ENCODE assay signal across 8 cellular contexts in genomic region chr12:3777206-3777809, GRCh38. TPM values are rescaled to one million over a fixed set of nuclear protein-coding genes. Genes with fewer than 3 reads are reported as not detected.
DNase-seq lines count a peak whose midpoint lies in the region; ATAC-seq, FAIRE-seq and TF ChIP-seq lines count a peak whose summit lies in the region.

No MANE protein-coding gene starts in this region.

- H2AFZ ChIP-seq in OCI-LY3 (ENCODE audit: low read depth, low read length) (no peak overlapping the region), H1 (ENCODE audit: low read length) (no peak overlapping the region)

- H3K79me1 ChIP-seq in H1 (ENCODE audit: low read depth, low read length), result no peaks in the 10 kb centered on the region

- no peaks in the 10 kb centered on the region for H3K27me3 Mint-ChIP-seq in T-helper 2 cell treated with Interferon-gamma antibody and Interleukin-4, amounts not matched to agents 5 μg/mL and 100 μg/mL, for 36 hours (ENCODE audit: low read depth)

- H3K14ac ChIP-seq in H1 (ENCODE audit: insufficient read length), result no peak overlapping the region

- TF ChIP-seq RAD21 in H1 (IDR thresholded peaks at IDR 0.05 in 1 of 2, conservative IDR thresholded peaks at IDR 0.05 in 1 of 2; ENCODE audit: low read depth in 2 of 2, low read length in 2 of 2), result peak; percentile 92

- H3K36me3 Mint-ChIP-seq in T-helper 2 cell treated with Interferon-gamma antibody and Interleukin-4, amounts not matched to agents 5 μg/mL and 100 μg/mL, for 36 hours (ENCODE audit: low read depth), result no peaks in the 10 kb centered on the region

- FAIRE-seq in D721Med (lab: Jason Lieb, UNC) (peak; percentile 71), H1 (lab: Jason Lieb, UNC) (peak; percentile 93)

- H3K9me3 Mint-ChIP-seq in T-helper 2 cell treated with Interferon-gamma antibody and Interleukin-4, amounts not matched to agents 5 μg/mL and 100 μg/mL, for 36 hours, result no peaks in the 10 kb centered on the region

- 66% methylated on average over 3 of the region's 3 CpGs; no CpG with 5 or more reads in 1 of the 2 experiments for WGBS in H1 (ENCODE audit: extremely low coverage in 1 of 2, insufficient coverage in 1 of 2, insufficient read length in 1 of 2, insufficient replicate concordance in 2 of 2, low coverage in 1 of 2, low lambda C conversion rate in 2 of 2, missing lambda C conversion rate in 1 of 2), 2 experiments

- no peak overlapping the region for H2BK15ac ChIP-seq in H1 (ENCODE audit: low read length)

- no peak overlapping the region for H3K4me2 ChIP-seq in OCI-LY3 (ENCODE audit: low read length)
- no peak overlapping the region for H3K4me2 ChIP-seq in H1 (ENCODE audit: insufficient read depth in 1 of 2, low read depth in 2 of 2, low read length in 2 of 2)

- POLR2A ChIA-PET in H1 (lab: Charles Lee; ENCODE audit: partially characterized antibody), result no interaction called here

- H3K36me3 ChIP-seq in OCI-LY3 (replicated peaks; ENCODE audit: low read depth, low read length) (no peaks in the 10 kb centered on the region), H1 (ENCODE audit: control insufficient read depth in 2 of 4, insufficient read depth in 4 of 4, low read length in 3 of 4) (no peaks in the 10 kb centered on the region)

- no peak overlapping the region for H3K9ac ChIP-seq in OCI-LY3 (ENCODE audit: low read length)
- H3K9ac ChIP-seq in H1 (replicated peaks in 1 of 4; ENCODE audit: extremely low read depth in 1 of 4, low read depth in 3 of 4, low read length in 3 of 4), result no peak overlapping the region

- TF ChIP-seq CTCF in D721Med (IDR thresholded peaks at IDR 0.05; ENCODE audit: insufficient read depth, missing control alignments) (peak; percentile 93), OCI-LY3 (IDR thresholded peaks at IDR 0.05; ENCODE audit: low read depth, low read length) (peak; percentile 76), H1 (IDR thresholded peaks at IDR 0.05; ENCODE audit: control extremely low read depth in 1 of 3, insufficient read depth in 1 of 3, low read depth in 1 of 3, low read length in 3 of 3) (peak in 2 of 3 experiments; percentile 76; a peak in 3 of 4 replicates)

- H3K4me1 ChIP-seq in OCI-LY3 (ENCODE audit: low read length), result no peaks in the 10 kb centered on the region
- H3K4me1 ChIP-seq in H1 (replicated peaks in 1 of 4; ENCODE audit: control insufficient read depth in 3 of 4, insufficient read depth in 4 of 4, low read length in 3 of 4), result peaks cover 0 to 4% (median 0%) of the 10 kb centered on the region in 4 experiments; a peak in 1 of 7 replicates

- H4K20me1 ChIP-seq in OCI-LY3 (ENCODE audit: insufficient read depth, low read length) (no peaks in the 10 kb centered on the region), H1 (replicated peaks in 1 of 2; ENCODE audit: control insufficient read depth in 1 of 2, insufficient read depth in 2 of 2, low read length in 2 of 2) (no peaks in the 10 kb centered on the region)

- no peak overlapping the region for H3K4ac ChIP-seq in H1 (replicated peaks; ENCODE audit: insufficient read length, low read depth, low read length)

- DNase-seq in D721Med (ENCODE audit: insufficient read length, low spot score) (no peak), HT-29 (ENCODE audit: low spot score) (peak; percentile 70), H1 (ENCODE audit: low read depth in 1 of 2, low spot score in 2 of 2) (no peak), midbrain (lab: John Stamatoyannopoulos, UW) (peak; percentile 38)
- DNase-seq in T-helper 2 cell treated with Interferon-gamma antibody and Interleukin-4, amounts not matched to agents 5 μg/mL and 100 μg/mL, for 36 hours (ENCODE audit: low spot score), result no peak
- no peak for DNase-seq in stimulated activated CD4-positive, alpha-beta T cell treated with anti-CD3 and anti-CD28 coated beads, Interleukin-4, amount 100 ng/mL, for 24 hours

- no peak overlapping the region for H2BK120ac ChIP-seq in H1 (replicated peaks; ENCODE audit: low read depth, low read length)

- H2BK20ac ChIP-seq in H1 (ENCODE audit: low read length), result no peak overlapping the region

- H4K5ac ChIP-seq in H1 (ENCODE audit: insufficient read length, low read depth, low read length), result no peak overlapping the region

- H3K23ac ChIP-seq in H1 (ENCODE audit: insufficient read length), result no peak overlapping the region

- no peak overlapping the region for H2BK12ac ChIP-seq in H1 (ENCODE audit: low read depth, low read length)

- H3K4me3 ChIP-seq in OCI-LY3 (ENCODE audit: low read length) (no peak overlapping the region), H1 (ENCODE audit: extremely low read depth in 1 of 4, insufficient read depth in 2 of 4, low read depth in 3 of 4, low read length in 4 of 4) (no peak overlapping the region)

- no peak overlapping the region for H4K8ac ChIP-seq in H1 (ENCODE audit: extremely low read depth, insufficient read depth, low read length)

- no peak overlapping the region for H2BK5ac ChIP-seq in H1 (ENCODE audit: low read depth, low read length)

- peaks cover 6% of the 10 kb centered on the region for H3K4me1 Mint-ChIP-seq in T-helper 2 cell treated with Interferon-gamma antibody and Interleukin-4, amounts not matched to agents 5 μg/mL and 100 μg/mL, for 36 hours (ENCODE audit: low read depth)

- H3K79me2 ChIP-seq in OCI-LY3 (ENCODE audit: low read length) (no peaks in the 10 kb centered on the region), H1 (ENCODE audit: control insufficient read depth in 1 of 2, insufficient read depth in 2 of 2, low read length in 2 of 2) (no peaks in the 10 kb centered on the region)

- no peak for TF ChIP-seq EP300 in H1 (IDR thresholded peaks at IDR 0.05; ENCODE audit: borderline replicate concordance in 1 of 2, low read depth in 2 of 2, low read length in 2 of 2)

- H4K91ac ChIP-seq in H1 (replicated peaks; ENCODE audit: insufficient read length, low read length), result no peak overlapping the region

- no peak overlapping the region for H3K27ac Mint-ChIP-seq in T-helper 2 cell treated with Interferon-gamma antibody and Interleukin-4, amounts not matched to agents 5 μg/mL and 100 μg/mL, for 36 hours

- no peaks in the 10 kb centered on the region for H3K23me2 ChIP-seq in H1 (ENCODE audit: low read depth, low read length)

- no peak overlapping the region for H2AK5ac ChIP-seq in H1 (ENCODE audit: low read depth, low read length)

- no peak overlapping the region for H3K4me3 Mint-ChIP-seq in T-helper 2 cell treated with Interferon-gamma antibody and Interleukin-4, amounts not matched to agents 5 μg/mL and 100 μg/mL, for 36 hours

- ATAC-seq in GM18502 (IDR thresholded peaks at IDR 0.05; ENCODE audit: poor library complexity, unreplicated experiment), result no peak

- no peak for TF ChIP-seq POLR2A in H1 (IDR thresholded peaks at IDR 0.05; ENCODE audit: control extremely low read depth in 1 of 2, low read depth in 2 of 2, low read length in 2 of 2)

- H3K56ac ChIP-seq in H1 (replicated peaks; ENCODE audit: insufficient read length, low read depth, low read length), result no peak overlapping the region

- H3K9me3 ChIP-seq in OCI-LY3 (ENCODE audit: insufficient read depth, low read length), result no peaks in the 10 kb centered on the region
- H3K9me3 ChIP-seq in H1 (ENCODE audit: insufficient read depth in 2 of 2, low read depth in 1 of 2, low read length in 1 of 2), result no peaks in the 10 kb centered on the region

- H3K27me3 ChIP-seq in OCI-LY3 (ENCODE audit: low read depth, low read length), result peaks cover 28% of the 10 kb centered on the region; the same call in 1 of the 2 replicates
- no peaks in the 10 kb centered on the region for H3K27me3 ChIP-seq in H1 (replicated peaks in 1 of 4; ENCODE audit: control insufficient read depth in 3 of 4, extremely low read depth in 1 of 4, insufficient read depth in 3 of 4, low read length in 3 of 4)

- H3K18ac ChIP-seq in H1 (ENCODE audit: extremely low read depth, low read length), result no peak overlapping the region

- CTCF ChIA-PET in H1 (lab: Charles Lee; ENCODE audit: partially characterized antibody), result interaction anchor here (0.6 to 8.9 kb wide), 48 partner anchors 10 to 477 kb away, joined by 3 to 57 read pairs (median 4); partner anchors contain the start of gene CRACR2A

- no peak overlapping the region for H3K27ac ChIP-seq in OCI-LY3 (ENCODE audit: low read length)
- no peak overlapping the region for H3K27ac ChIP-seq in H1 (ENCODE audit: low read depth, low read length)

TF ChIP-seq in H1, 55 proteins besides CTCF, POLR2A, EP300 and RAD21:
- TF ChIP-seq CHD1 (IDR thresholded peaks at IDR 0.05; ENCODE audit: low read depth, low read length), result no peak
- TF ChIP-seq RFX5 (IDR thresholded peaks at IDR 0.05; ENCODE audit: borderline replicate concordance, low read depth, low read length), result no peak
- TF ChIP-seq TBP (IDR thresholded peaks at IDR 0.05; ENCODE audit: low read depth, low read length), result no peak
- TF ChIP-seq SIRT6 (IDR thresholded peaks at IDR 0.05; ENCODE audit: low read length), result no peak
- TF ChIP-seq YY1 (IDR thresholded peaks at IDR 0.05; ENCODE audit: low read depth, low read length), result no peak
- TF ChIP-seq JUND (IDR thresholded peaks at IDR 0.05; ENCODE audit: low read length), result no peak
- no peak for TF ChIP-seq BCL11A (IDR thresholded peaks at IDR 0.05; ENCODE audit: low read depth in 2 of 2, low read length in 2 of 2)
- peak; percentile 86 for TF ChIP-seq MAFK (IDR thresholded peaks at IDR 0.05; ENCODE audit: low read depth, low read length)
- TF ChIP-seq, protein P1, sequence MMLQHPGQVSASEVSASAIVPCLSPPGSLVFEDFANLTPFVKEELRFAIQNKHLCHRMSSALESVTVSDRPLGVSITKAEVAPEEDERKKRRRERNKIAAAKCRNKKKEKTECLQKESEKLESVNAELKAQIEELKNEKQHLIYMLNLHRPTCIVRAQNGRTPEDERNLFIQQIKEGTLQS (IDR thresholded peaks at IDR 0.05; ENCODE audit: insufficient read depth, low read depth, low read length), result no peak
- 0 out of 2 replicates have a peak, but pooled peaks have one; percentile 12 for TF ChIP-seq TEAD4 (IDR thresholded peaks at IDR 0.05; ENCODE audit: low read depth, low read length)
- no peak for TF ChIP-seq RXRA (IDR thresholded peaks at IDR 0.05; ENCODE audit: insufficient read depth, low read depth, low read length)

RNA-seq across cellular contexts. Expression of gene CRACR2A, which starts 24.4 kb away (rescaled TPM):
- 31.3 and 31.4 TPM in 2 replicates for total RNA-seq in HT-29 (2014; rRNA removed; shearing (Covaris generic))
- 3.0 and 3.2 TPM in 2 replicates for total RNA-seq in H1 (2021; fragmentation: NEBNext Ultra II Directional; extraction: Animal tissue kit (Norgen Biotek cat#: 25700))
- 0.75 and 0.85 TPM in 2 replicates for polyA plus RNA-seq in H1 (2011; rRNA removed)
- 1.1 TPM for polyA plus RNA-seq in H1 (2011; cell fraction: cytosol; rRNA removed)
- polyA plus RNA-seq in H1 (2011; cell fraction: nucleus; rRNA removed), result 1.9 TPM
- 1.1 to 1.8 TPM (median 1.5 TPM) in 4 replicates for polyA plus RNA-seq in H1 (2012, experiment 1 of 2)
- 0.20 TPM for polyA plus RNA-seq in H1 (2012, experiment 2 of 2)
- 0.89 TPM for polyA plus RNA-seq in H1 (2013, experiment 1 of 2)
- polyA plus RNA-seq in H1 (2013, experiment 2 of 2), result 1.0 TPM
- polyA minus RNA-seq in H1 (2011; rRNA and poly(A)+ RNA removed), result 1.5 and 2.6 TPM in 2 replicates
- 0.88 TPM for polyA minus RNA-seq in H1 (2011; cell fraction: cytosol; rRNA and poly(A)+ RNA removed)
- polyA minus RNA-seq in H1 (2011; cell fraction: nucleus; rRNA and poly(A)+ RNA removed), result 3.8 TPM

Comparison
In these comparisons a context has a peak if more than half of its experiments do, and no peak if none do; other contexts are left out.
1. DNase-seq: peak in HT-29 (single experiment) and midbrain (single experiment); none in D721Med (single experiment), H1 (0 of 2), T-helper 2 cell treated with Interferon-gamma antibody and Interleukin-4, amounts not matched to agents 5 μg/mL and 100 μg/mL, for 36 hours (single experiment) and stimulated activated CD4-positive, alpha-beta T cell treated with anti-CD3 and anti-CD28 coated beads, Interleukin-4, amount 100 ng/mL, for 24 hours (single experiment).
2. Peak in every context shown above with its lines, with median percentiles within 50 percentile points of each other: CTCF ChIP-seq.